8 cellular contexts compared by ENCODE assay signal in genomic region chr2:100416939-100417744, GRCh38. TPM values are rescaled to one million over a fixed set of nuclear protein-coding genes. Genes with fewer than 3 reads are reported as not detected.
DNase-seq lines count a peak whose midpoint lies in the region; ATAC-seq and TF ChIP-seq lines count a peak whose summit lies in the region.

TSS of gene CHST10 (minus strand) at chr2:100417668. CDS start at chr2:100406675, 10,993 bp downstream.

- no peaks in the 10 kb centered on the region for H3K9me3 ChIP-seq in KOPT-K1 (ENCODE audit: insufficient read depth, low read length, poor library complexity, severe bottlenecking)
- H3K9me3 ChIP-seq in ascending aorta = no peaks in the 10 kb centered on the region

- H3K27ac ChIP-seq in KOPT-K1 (ENCODE audit: low read depth, low read length, poor library complexity, severe bottlenecking) (peak within 1 kb of the TSS; percentile 63), ascending aorta (peak within 1 kb of the TSS; percentile 66 to 75)

- TF ChIP-seq CTCF in ascending aorta (IDR thresholded peaks at IDR 0.05) = no peak
- no peak for TF ChIP-seq CTCF in retinal pigment epithelial cell (conservative IDR thresholded peaks at IDR 0.05; ENCODE audit: low read depth, low read length)

- H3K4me3 ChIP-seq in ascending aorta (peak within 1 kb of the TSS; percentile 83 to 84), retinal pigment epithelial cell (ENCODE audit: low read length) (peak within 1 kb of the TSS; percentile 70)

- H3K4me1 ChIP-seq in ascending aorta = peaks cover 0 to 6% of the 10 kb centered on the region in 2 donors

- H3K27me3 ChIP-seq in ascending aorta = no peaks in the 10 kb centered on the region

- no peaks in the 10 kb centered on the region for H3K9me3 Mint-ChIP-seq in T-helper 1 cell treated with Interleukin-12 subunit alpha and Interleukin-12 subunit beta and Interleukin-4 antibody, amounts not matched to agents 30 μg/mL and 1 μg/mL, for 36 hours

- peak within 1 kb of the TSS; percentile 82 for H3K4me3 Mint-ChIP-seq in T-helper 1 cell treated with Interleukin-12 subunit alpha and Interleukin-12 subunit beta and Interleukin-4 antibody, amounts not matched to agents 30 μg/mL and 1 μg/mL, for 36 hours

- H3K36me3 ChIP-seq in KOPT-K1 (ENCODE audit: insufficient read depth, low read length) = peaks cover 26% of the 10 kb centered on the region
- no peaks in the 10 kb centered on the region for H3K36me3 ChIP-seq in ascending aorta

- no peak within 1 kb of the TSS for H3K27ac Mint-ChIP-seq in T-helper 1 cell treated with Interleukin-12 subunit alpha and Interleukin-12 subunit beta and Interleukin-4 antibody, amounts not matched to agents 30 μg/mL and 1 μg/mL, for 36 hours

- peaks cover 8% of the 10 kb centered on the region for H3K4me1 Mint-ChIP-seq in T-helper 1 cell treated with Interleukin-12 subunit alpha and Interleukin-12 subunit beta and Interleukin-4 antibody, amounts not matched to agents 30 μg/mL and 1 μg/mL, for 36 hours (ENCODE audit: low read depth)

- peak; percentile 88 for ATAC-seq in GM21717 (IDR thresholded peaks at IDR 0.05; ENCODE audit: unreplicated experiment)

- H3K27me3 Mint-ChIP-seq in T-helper 1 cell treated with Interleukin-12 subunit alpha and Interleukin-12 subunit beta and Interleukin-4 antibody, amounts not matched to agents 30 μg/mL and 1 μg/mL, for 36 hours (ENCODE audit: low read depth) = peaks cover 6% of the 10 kb centered on the region

- intact Hi-C loops in ascending aorta (cut with DNase I) = loop anchor here (5.0 to 10.0 kb wide), 2 partner anchors 145 to 588 kb away; partner anchors contain the start of genes PDCL3 and RPL31

- peak; percentile 58 for DNase-seq in EL
- DNase-seq in ascending aorta (ENCODE audit: low spot score in 2 of 2) = peak in 1 of 2 donors; percentile 70
- peak; percentile 70 for DNase-seq in hepatic stellate cell (ENCODE audit: low spot score)
- DNase-seq in retinal pigment epithelial cell (ENCODE audit: low read depth) = no peak
- no peak for DNase-seq in NK-92 (lab: John Stamatoyannopoulos, UW; ENCODE audit: unreplicated experiment)

- H3K36me3 Mint-ChIP-seq in T-helper 1 cell treated with Interleukin-12 subunit alpha and Interleukin-12 subunit beta and Interleukin-4 antibody, amounts not matched to agents 30 μg/mL and 1 μg/mL, for 36 hours (ENCODE audit: low read depth) = no peaks in the 10 kb centered on the region

RNA-seq across cellular contexts. Expression of gene CHST10, which starts in this region (rescaled TPM):
- total RNA-seq in ascending aorta = 4.9 TPM

Comparison
In these comparisons a context has a peak if more than half of its experiments do, and no peak if none do; other contexts are left out.
1. DNase-seq: peak in EL (single experiment) and hepatic stellate cell (single experiment); none in retinal pigment epithelial cell (single experiment) and NK-92 (single experiment).